ENCODE assay signal across 24 cellular contexts in the genomic region with DNA sequence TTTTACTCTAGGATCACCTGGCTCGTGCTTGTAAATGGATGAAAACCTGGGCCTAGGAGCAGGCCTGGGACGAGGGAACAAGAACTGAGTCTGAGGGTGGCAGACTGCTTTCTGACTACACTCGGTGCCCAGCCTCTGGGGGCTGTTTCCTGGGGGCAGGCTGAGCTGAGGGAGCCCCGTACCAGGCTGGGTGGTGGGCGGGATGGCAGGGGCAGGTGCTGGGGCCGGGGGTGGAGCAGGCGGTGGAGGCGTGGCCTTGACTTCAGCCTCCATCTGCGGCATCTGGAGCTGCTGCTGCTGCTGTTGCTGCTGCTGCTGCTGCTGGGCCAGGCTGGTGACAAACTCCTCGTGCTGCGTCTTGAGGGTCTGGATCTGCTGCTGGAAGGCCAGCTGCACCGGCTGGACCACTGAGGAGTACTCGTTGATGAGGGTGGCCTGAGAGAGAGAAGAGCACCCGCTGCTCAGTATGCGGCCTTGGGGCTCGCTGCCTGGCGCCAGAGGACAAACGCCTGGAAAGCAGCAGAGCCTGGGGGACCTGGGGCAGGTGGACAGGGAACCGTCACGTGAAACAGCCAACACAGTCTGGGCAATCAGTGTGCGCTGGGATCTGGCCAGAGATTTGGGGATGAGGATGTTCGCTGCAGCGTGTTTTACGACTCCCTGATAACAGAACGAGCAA. TPM values are rescaled to one million over a fixed set of nuclear protein-coding genes. Genes with fewer than 3 reads are reported as not detected.
DNase-seq lines count a peak whose midpoint lies in the region; ATAC-seq, FAIRE-seq and TF ChIP-seq lines count a peak whose summit lies in the region.
"Had no signal": no experiment of that assay in that cellular context is flagged by ENCODE, and none has a peak within 500 bp of the region (broad histone marks: within the 10 kb centered on the region; RNA-seq: fewer than 3 reads in every experiment).

No MANE protein-coding gene starts in this region.

- WGBS in HepG2 (ENCODE audit: low lambda C conversion rate), result 98% methylated on average over 13 of the region's 25 CpGs
- 96% methylated on average over 4 of the region's 25 CpGs for WGBS in right lobe of liver (ENCODE audit: insufficient coverage, low coverage, low lambda C conversion rate, missing lambda C conversion rate)
- WGBS in neuronal stem cell (ENCODE audit: extremely low coverage in 2 of 2, insufficient read length in 2 of 2, insufficient replicate concordance in 1 of 2), 2 donors, result no CpG with 5 or more reads among the region's 25 CpGs

- H3K4me1 Mint-ChIP-seq in stimulated activated effector memory CD8-positive, alpha-beta T cell treated with anti-CD3 and anti-CD28 coated beads, Interleukin-12 subunit alpha, Interleukin-12 subunit beta, amount 100 ng/mL, for 72 hours, result no peaks in the 10 kb centered on the region

- no peak overlapping the region for H3K9ac ChIP-seq in HepG2 (ENCODE audit: insufficient read depth, low read depth, low read length)
- no peak overlapping the region for H3K9ac ChIP-seq in neuronal stem cell (ENCODE audit: low read depth, low read length, poor library complexity)

- H3K14ac ChIP-seq in neuronal stem cell (ENCODE audit: low read length), result no peak overlapping the region

- no peak overlapping the region for H3K27ac ChIP-seq in HepG2 (ENCODE audit: extremely low read length, insufficient read depth, low read length)
- no peak overlapping the region for H3K27ac ChIP-seq in right lobe of liver
- H3K27ac ChIP-seq in VCaP, result peak overlapping the region; percentile 65
- no peak overlapping the region for H3K27ac ChIP-seq in neuronal stem cell (replicated peaks; ENCODE audit: low read length)

- no peaks in the 10 kb centered on the region for H3K9me3 ChIP-seq in HepG2 (ENCODE audit: low read length)
- no peaks in the 10 kb centered on the region for H3K9me3 ChIP-seq in right lobe of liver
- peaks cover 0 to 2% of the 10 kb centered on the region in 2 donors for H3K9me3 ChIP-seq in neuronal stem cell (replicated peaks in 1 of 2; ENCODE audit: control insufficient read depth in 2 of 2, insufficient read depth in 1 of 2, low read depth in 1 of 2, low read length in 2 of 2)

- peak overlapping the region; percentile 43 for H3K27ac Mint-ChIP-seq in stimulated activated effector memory CD8-positive, alpha-beta T cell treated with anti-CD3 and anti-CD28 coated beads, Interleukin-12 subunit alpha, Interleukin-12 subunit beta, amount 100 ng/mL, for 72 hours

- no peak overlapping the region for H3K18ac ChIP-seq in neuronal stem cell (ENCODE audit: low read length)

- no peaks in the 10 kb centered on the region for H3K9me3 Mint-ChIP-seq in stimulated activated effector memory CD8-positive, alpha-beta T cell treated with anti-CD3 and anti-CD28 coated beads, Interleukin-12 subunit alpha, Interleukin-12 subunit beta, amount 100 ng/mL, for 72 hours
- H3K9me3 Mint-ChIP-seq: CD4-positive, alpha-beta memory T cell had no signal

- no peak overlapping the region for H2BK120ac ChIP-seq in neuronal stem cell (ENCODE audit: low read depth, low read length)

- POLR2A ChIA-PET in HepG2 (lab: Yijun Ruan, JAX), result no interaction called here

- peaks cover 15% of the 10 kb centered on the region for H3K79me1 ChIP-seq in neuronal stem cell (ENCODE audit: low read depth, low read length)

- H3K4me2 ChIP-seq in HepG2 (ENCODE audit: low read depth, low read length) (no peak overlapping the region), neuronal stem cell (ENCODE audit: insufficient read depth, low read length, poor library complexity, severe bottlenecking) (no peak overlapping the region)

- 0 out of 2 replicates have a peak, but pooled peaks cover 3% of the 10 kb centered on the region for H4K20me1 ChIP-seq in HepG2 (ENCODE audit: insufficient read depth, low read length)

- no peak overlapping the region for H2BK12ac ChIP-seq in neuronal stem cell (ENCODE audit: low read length)

- no peak for TF ChIP-seq CTCF in HepG2 (CRISPR knock-in tag; IDR thresholded peaks at IDR 0.05)
- TF ChIP-seq CTCF in right lobe of liver (IDR thresholded peaks at IDR 0.05), result no peak
- TF ChIP-seq CTCF in VCaP (conservative IDR thresholded peaks at IDR 0.05), result no peak

- H3K36me3 ChIP-seq in HepG2 (replicated peaks in 1 of 2; ENCODE audit: control insufficient read depth in 1 of 2, insufficient read depth in 2 of 2, low read length in 2 of 2), result peaks cover 50 to 97% of the 10 kb centered on the region in 2 experiments; a peak in 4 of 5 replicates
- peaks cover 0 to 95% (median 55%) of the 10 kb centered on the region in 4 donors for H3K36me3 ChIP-seq in right lobe of liver
- peaks cover 80 to 100% of the 10 kb centered on the region in 2 donors for H3K36me3 ChIP-seq in neuronal stem cell (replicated peaks in 1 of 2; ENCODE audit: control insufficient read depth in 2 of 2, insufficient read depth in 2 of 2, low read length in 2 of 2)

- no TSS peak for BruUV-seq in HepG2 (replicated peaks; lab: Mats Ljungman, UMichigan)

- no peak for TF ChIP-seq POLR2A in HepG2 (IDR thresholded peaks at IDR 0.05; ENCODE audit: insufficient read depth in 1 of 2, low read depth in 2 of 2, low read length in 2 of 2)
- TF ChIP-seq POLR2A in right lobe of liver (IDR thresholded peaks at IDR 0.05), result no peak

- CTCF ChIA-PET in HepG2 (lab: Yijun Ruan, JAX; ENCODE audit: low intra/inter-chr PET ratio, low total read pairs), result no interaction called here

- H3K4ac ChIP-seq in neuronal stem cell (ENCODE audit: low read length), result no peak overlapping the region

- no peak overlapping the region for H2BK5ac ChIP-seq in neuronal stem cell (ENCODE audit: low read length)

- in situ Hi-C loops in HepG2 (cut with HindIII; ENCODE audit: extremely low pct_ligation_motif_present, low pct_unique_long_range_greater_than_20kb), result no loop called here

- no peak overlapping the region for H3K4me3 Mint-ChIP-seq in stimulated activated effector memory CD8-positive, alpha-beta T cell treated with anti-CD3 and anti-CD28 coated beads, Interleukin-12 subunit alpha, Interleukin-12 subunit beta, amount 100 ng/mL, for 72 hours
- H3K4me3 Mint-ChIP-seq: CD4-positive, alpha-beta memory T cell had no signal

- TF ChIP-seq EP300 in HepG2 (IDR thresholded peaks at IDR 0.05; ENCODE audit: low read depth in 2 of 2, low read length in 2 of 2), result no peak
- no peak for TF ChIP-seq EP300 in HepG2 (CRISPR knock-in tag; IDR thresholded peaks at IDR 0.05; ENCODE audit: borderline replicate concordance)

- peak overlapping the region; percentile 65 for H4K8ac ChIP-seq in neuronal stem cell (ENCODE audit: low read depth, low read length)

- ATAC-seq in HepG2, result no peak
- no peak for ATAC-seq in right lobe of liver
- ATAC-seq in stimulated activated effector memory CD8-positive, alpha-beta T cell treated with anti-CD3 and anti-CD28 coated beads, Interleukin-12 subunit alpha, Interleukin-12 subunit beta, amount 100 ng/mL, for 72 hours, result no peak
- no peak for ATAC-seq in GM19035 (IDR thresholded peaks at IDR 0.05; ENCODE audit: unreplicated experiment)

- H3K79me2 ChIP-seq in HepG2 (ENCODE audit: insufficient read depth, low read length), result no peaks in the 10 kb centered on the region

- H3K23ac ChIP-seq in neuronal stem cell (ENCODE audit: low read depth, low read length, poor library complexity), result peak overlapping the region; percentile 55

- H3K4me1 ChIP-seq in HepG2 (ENCODE audit: insufficient read depth, low read length), result no peaks in the 10 kb centered on the region
- peaks cover 0 to 18% (median 8%) of the 10 kb centered on the region in 4 donors for H3K4me1 ChIP-seq in right lobe of liver
- H3K4me1 ChIP-seq in neuronal stem cell (ENCODE audit: control insufficient read depth in 2 of 2, insufficient read depth in 1 of 2, low read depth in 1 of 2, low read length in 2 of 2), result no peaks in the 10 kb centered on the region

- no peak overlapping the region for H3K4me3 ChIP-seq in HepG2 (replicated peaks in 1 of 3; ENCODE audit: insufficient read depth in 1 of 3, low read depth in 2 of 3, low read length in 3 of 3)
- H3K4me3 ChIP-seq in right lobe of liver, result no peak overlapping the region
- peak overlapping the region in 1 of 2 donors; percentile 34 for H3K4me3 ChIP-seq in neuronal stem cell (ENCODE audit: low read length in 2 of 2)

- H4K91ac ChIP-seq in neuronal stem cell (ENCODE audit: low read depth, low read length, poor library complexity), result no peak overlapping the region

- H3K36me3 Mint-ChIP-seq in stimulated activated effector memory CD8-positive, alpha-beta T cell treated with anti-CD3 and anti-CD28 coated beads, Interleukin-12 subunit alpha, Interleukin-12 subunit beta, amount 100 ng/mL, for 72 hours, result peaks cover 93% of the 10 kb centered on the region

- no peak for DNase-seq in HepG2 (ENCODE audit: low spot score)
- DNase-seq in right lobe of liver, result no peak
- DNase-seq in neuronal stem cell (ENCODE audit: low spot score), result no peak
- no peak for DNase-seq in stimulated activated effector memory CD8-positive, alpha-beta T cell treated with anti-CD3 and anti-CD28 coated beads, Interleukin-12 subunit alpha, Interleukin-12 subunit beta, amount 100 ng/mL, for 72 hours (ENCODE audit: low spot score in 2 of 2)
- DNase-seq in SIG-M5 (lab: John Stamatoyannopoulos, UW), result no peak
- DNase-seq in NAMALWA (ENCODE audit: low spot score), result no peak
- DNase-seq: C1 segment of cervical spinal cord; Calu3; CD4-positive, alpha-beta memory T cell; COR-L47; DMS53; DMS79 treated with DMSO at 0.1 percent for 48 hours; GF-D8; GOT3; HCEC 1CT had no signal

- no peak for FAIRE-seq in HepG2 (lab: Jason Lieb, UNC)
- FAIRE-seq: GM12891, GM18507 had no signal

- H2BK15ac ChIP-seq in neuronal stem cell (ENCODE audit: low read length), result no peak overlapping the region

- TF ChIP-seq RAD21 in HepG2 (CRISPR knock-in tag; IDR thresholded peaks at IDR 0.05), result no peak

- H2AFZ ChIP-seq in HepG2 (ENCODE audit: low read length) (no peak overlapping the region), neuronal stem cell (ENCODE audit: low read length) (no peak overlapping the region)

- H3K27me3 ChIP-seq in HepG2 (ENCODE audit: control insufficient read depth in 1 of 2, insufficient read depth in 2 of 2, low read length in 2 of 2), result no peaks in the 10 kb centered on the region
- H3K27me3 ChIP-seq in right lobe of liver, result no peaks in the 10 kb centered on the region
- H3K27me3 ChIP-seq in neuronal stem cell (ENCODE audit: control insufficient read depth in 3 of 3, insufficient read depth in 3 of 3, low read depth in 1 of 3, low read length in 3 of 3), result no peaks in the 10 kb centered on the region

- no peak overlapping the region for H2AK5ac ChIP-seq in neuronal stem cell (ENCODE audit: low read depth, low read length)

- intact Hi-C loops in HepG2 (cut with micrococcal nuclease; ENCODE audit: unreplicated experiment) (no loop called here), right lobe of liver (cut with DNase I) (no loop called here)

RNA-seq across cellular contexts. Expression of gene CHERP, which starts 12.6 kb away (rescaled TPM):
- total RNA-seq in HepG2 (2016; rRNA removed; fragmentation: Illumina TruSeq; extraction: Trizol) (4.3 and 9.1 TPM in 2 replicates), right lobe of liver (10 to 100 TPM in 4 of 6 experiments, 1 to 10 TPM in 2; 6.8 to 26.2 (median 20.6) TPM)
- 3.8 and 4.0 TPM in 2 replicates for total RNA-seq in HepG2 (2016; cell fraction: cytosol; rRNA removed; fragmentation: Illumina TruSeq; extraction: Trizol; ENCODE audit: low read depth)
- total RNA-seq in HepG2 (2016; cell fraction: insoluble cytoplasmic fraction; rRNA removed; fragmentation: Illumina TruSeq; extraction: Trizol), result 6.0 and 7.4 TPM in 2 replicates
- 5.5 and 6.1 TPM in 2 replicates for total RNA-seq in HepG2 (2016; cell fraction: membrane; rRNA removed; fragmentation: Illumina TruSeq; extraction: Trizol)
- total RNA-seq in HepG2 (2016; cell fraction: nucleus; rRNA removed; fragmentation: Illumina TruSeq; extraction: Trizol), result 8.1 and 13.9 TPM in 2 replicates
- 5.4 and 5.9 TPM in 2 replicates for polyA plus RNA-seq in HepG2 (2011; rRNA removed)
- polyA plus RNA-seq in HepG2 (2011; cell fraction: cytosol; rRNA removed), result 2.9 and 3.2 TPM in 2 replicates
- polyA plus RNA-seq in HepG2 (2011; cell fraction: nucleus; rRNA removed), result 34.4 and 39.5 TPM in 2 replicates
- polyA plus RNA-seq in HepG2 (2012), result 20.4 and 25.1 TPM in 2 replicates
- polyA plus RNA-seq in HepG2 (2016; cell fraction: cytosol; fragmentation: Illumina TruSeq; extraction: Trizol; ENCODE audit: low read depth), result 2.1 and 2.2 TPM in 2 replicates
- polyA plus RNA-seq in HepG2 (2016; cell fraction: insoluble cytoplasmic fraction; fragmentation: Illumina TruSeq; extraction: Trizol; ENCODE audit: low read depth), result 19.7 and 26.9 TPM in 2 replicates
- polyA plus RNA-seq in HepG2 (2016; cell fraction: membrane; fragmentation: Illumina TruSeq; extraction: Trizol; ENCODE audit: low read depth), result 4.9 and 6.0 TPM in 2 replicates
- 54.8 and 59.8 TPM in 2 replicates for polyA plus RNA-seq in HepG2 (2016; cell fraction: nucleus; fragmentation: Illumina TruSeq; extraction: Trizol; ENCODE audit: insufficient read depth, low read depth)
- polyA minus RNA-seq in HepG2 (2011; rRNA and poly(A)+ RNA removed; ENCODE audit: low replicate concordance), result 10.1 and 16.3 TPM in 2 replicates
- 7.1 and 9.3 TPM in 2 replicates for polyA minus RNA-seq in HepG2 (2011; cell fraction: cytosol; rRNA and poly(A)+ RNA removed)
- polyA minus RNA-seq in HepG2 (2011; cell fraction: nucleus; rRNA and poly(A)+ RNA removed), result 18.4 and 19.8 TPM in 2 replicates
- polyA plus RNA-seq in neuronal stem cell (2013, experiment 1 of 2), result 40.7 TPM
- 40.6 TPM for polyA plus RNA-seq in neuronal stem cell (2013, experiment 2 of 2)

RNA-seq across cellular contexts. Expression of gene C19orf44, which starts 33.4 kb away (rescaled TPM):
- total RNA-seq in HepG2 (2016; rRNA removed; fragmentation: Illumina TruSeq; extraction: Trizol) (3.6 and 4.3 TPM in 2 replicates), right lobe of liver (1 to 10 TPM; 1.8 to 4.3 (median 2.5) TPM)
- 2.6 and 3.0 TPM in 2 replicates for total RNA-seq in HepG2 (2016; cell fraction: cytosol; rRNA removed; fragmentation: Illumina TruSeq; extraction: Trizol; ENCODE audit: low read depth)
- total RNA-seq in HepG2 (2016; cell fraction: insoluble cytoplasmic fraction; rRNA removed; fragmentation: Illumina TruSeq; extraction: Trizol), result 2.7 and 3.1 TPM in 2 replicates
- 1.9 and 2.2 TPM in 2 replicates for total RNA-seq in HepG2 (2016; cell fraction: membrane; rRNA removed; fragmentation: Illumina TruSeq; extraction: Trizol)
- total RNA-seq in HepG2 (2016; cell fraction: nucleus; rRNA removed; fragmentation: Illumina TruSeq; extraction: Trizol), result 4.6 and 4.8 TPM in 2 replicates
- polyA plus RNA-seq in HepG2 (2011; rRNA removed), result 3.2 and 4.1 TPM in 2 replicates
- 3.3 and 3.5 TPM in 2 replicates for polyA plus RNA-seq in HepG2 (2011; cell fraction: cytosol; rRNA removed)
- 10.6 and 11.2 TPM in 2 replicates for polyA plus RNA-seq in HepG2 (2011; cell fraction: nucleus; rRNA removed)
- polyA plus RNA-seq in HepG2 (2012), result 3.4 and 5.4 TPM in 2 replicates
- 0.60 and 0.90 TPM in 2 replicates for polyA plus RNA-seq in HepG2 (2016; cell fraction: cytosol; fragmentation: Illumina TruSeq; extraction: Trizol; ENCODE audit: low read depth)
- polyA plus RNA-seq in HepG2 (2016; cell fraction: insoluble cytoplasmic fraction; fragmentation: Illumina TruSeq; extraction: Trizol; ENCODE audit: low read depth), result 3.6 and 4.3 TPM in 2 replicates
- 1.5 TPM in 2 replicates for polyA plus RNA-seq in HepG2 (2016; cell fraction: membrane; fragmentation: Illumina TruSeq; extraction: Trizol; ENCODE audit: low read depth)
- polyA plus RNA-seq in HepG2 (2016; cell fraction: nucleus; fragmentation: Illumina TruSeq; extraction: Trizol; ENCODE audit: insufficient read depth, low read depth), result 10.2 and 12.1 TPM in 2 replicates
- polyA minus RNA-seq in HepG2 (2011; rRNA and poly(A)+ RNA removed; ENCODE audit: low replicate concordance), result 2.9 and 3.4 TPM in 2 replicates
- 2.4 and 4.4 TPM in 2 replicates for polyA minus RNA-seq in HepG2 (2011; cell fraction: cytosol; rRNA and poly(A)+ RNA removed)
- polyA minus RNA-seq in HepG2 (2011; cell fraction: nucleus; rRNA and poly(A)+ RNA removed), result 6.7 and 8.1 TPM in 2 replicates
- polyA plus RNA-seq in neuronal stem cell (2013, experiment 1 of 2), result 4.7 TPM
- polyA plus RNA-seq in neuronal stem cell (2013, experiment 2 of 2), result 4.7 TPM

RNA-seq across cellular contexts. Expression of gene CALR3, which starts 33.6 kb away (rescaled TPM):
- total RNA-seq in HepG2 (2016; rRNA removed; fragmentation: Illumina TruSeq; extraction: Trizol) (not detected in 2 replicates), right lobe of liver (not detected)
- total RNA-seq in HepG2 (2016; cell fraction: cytosol; rRNA removed; fragmentation: Illumina TruSeq; extraction: Trizol; ENCODE audit: low read depth), result not detected in 2 replicates
- not detected in 2 replicates for total RNA-seq in HepG2 (2016; cell fraction: insoluble cytoplasmic fraction; rRNA removed; fragmentation: Illumina TruSeq; extraction: Trizol)
- total RNA-seq in HepG2 (2016; cell fraction: membrane; rRNA removed; fragmentation: Illumina TruSeq; extraction: Trizol), result not detected in 2 replicates
- not detected in 2 replicates for total RNA-seq in HepG2 (2016; cell fraction: nucleus; rRNA removed; fragmentation: Illumina TruSeq; extraction: Trizol)
- not detected in 2 replicates for polyA plus RNA-seq in HepG2 (2011; rRNA removed)
- not detected in 2 replicates for polyA plus RNA-seq in HepG2 (2011; cell fraction: cytosol; rRNA removed)
- polyA plus RNA-seq in HepG2 (2011; cell fraction: nucleus; rRNA removed), result not detected in 2 replicates
- polyA plus RNA-seq in HepG2 (2012), result 0.16 TPM in 1 of 2 replicates, not detected in the other
- polyA plus RNA-seq in HepG2 (2016; cell fraction: cytosol; fragmentation: Illumina TruSeq; extraction: Trizol; ENCODE audit: low read depth), result not detected in 2 replicates
- polyA plus RNA-seq in HepG2 (2016; cell fraction: insoluble cytoplasmic fraction; fragmentation: Illumina TruSeq; extraction: Trizol; ENCODE audit: low read depth), result not detected in 2 replicates
- polyA plus RNA-seq in HepG2 (2016; cell fraction: membrane; fragmentation: Illumina TruSeq; extraction: Trizol; ENCODE audit: low read depth), result not detected in 2 replicates
- polyA plus RNA-seq in HepG2 (2016; cell fraction: nucleus; fragmentation: Illumina TruSeq; extraction: Trizol; ENCODE audit: insufficient read depth, low read depth), result not detected in 2 replicates
- polyA minus RNA-seq in HepG2 (2011; rRNA and poly(A)+ RNA removed; ENCODE audit: low replicate concordance), result not detected in 2 replicates
- polyA minus RNA-seq in HepG2 (2011; cell fraction: cytosol; rRNA and poly(A)+ RNA removed), result not detected in 2 replicates
- polyA minus RNA-seq in HepG2 (2011; cell fraction: nucleus; rRNA and poly(A)+ RNA removed), result not detected in 2 replicates
- polyA plus RNA-seq in neuronal stem cell (2013, experiment 1 of 2), result 0.07 TPM
- 0.07 TPM for polyA plus RNA-seq in neuronal stem cell (2013, experiment 2 of 2)
- total RNA-seq: A172; A673; Calu3; CD4-positive, alpha-beta memory T cell; Daoy; G401 had no signal
- polyA plus RNA-seq: BJ; CD4-positive, alpha-beta memory T cell had no signal

RNA-seq across cellular contexts. Expression of gene SLC35E1, which starts 42.6 kb away (rescaled TPM):
- total RNA-seq in HepG2 (2016; rRNA removed; fragmentation: Illumina TruSeq; extraction: Trizol) (17.2 and 21.2 TPM in 2 replicates), right lobe of liver (10 to 100 TPM; 17.2 to 27.4 (median 20.1) TPM)
- total RNA-seq in HepG2 (2016; cell fraction: cytosol; rRNA removed; fragmentation: Illumina TruSeq; extraction: Trizol; ENCODE audit: low read depth), result 6.0 and 7.6 TPM in 2 replicates
- 15.6 and 20.2 TPM in 2 replicates for total RNA-seq in HepG2 (2016; cell fraction: insoluble cytoplasmic fraction; rRNA removed; fragmentation: Illumina TruSeq; extraction: Trizol)
- total RNA-seq in HepG2 (2016; cell fraction: membrane; rRNA removed; fragmentation: Illumina TruSeq; extraction: Trizol), result 18.9 and 19.7 TPM in 2 replicates
- total RNA-seq in HepG2 (2016; cell fraction: nucleus; rRNA removed; fragmentation: Illumina TruSeq; extraction: Trizol), result 18.5 and 21.4 TPM in 2 replicates
- 46.5 and 48.0 TPM in 2 replicates for polyA plus RNA-seq in HepG2 (2011; rRNA removed)
- 31.6 and 37.8 TPM in 2 replicates for polyA plus RNA-seq in HepG2 (2011; cell fraction: cytosol; rRNA removed)
- 26.3 and 38.8 TPM in 2 replicates for polyA plus RNA-seq in HepG2 (2011; cell fraction: nucleus; rRNA removed)
- polyA plus RNA-seq in HepG2 (2012), result 25.6 and 26.5 TPM in 2 replicates
- polyA plus RNA-seq in HepG2 (2016; cell fraction: cytosol; fragmentation: Illumina TruSeq; extraction: Trizol; ENCODE audit: low read depth), result 5.7 and 6.3 TPM in 2 replicates
- polyA plus RNA-seq in HepG2 (2016; cell fraction: insoluble cytoplasmic fraction; fragmentation: Illumina TruSeq; extraction: Trizol; ENCODE audit: low read depth), result 16.1 and 22.5 TPM in 2 replicates
- polyA plus RNA-seq in HepG2 (2016; cell fraction: membrane; fragmentation: Illumina TruSeq; extraction: Trizol; ENCODE audit: low read depth), result 20.6 and 22.2 TPM in 2 replicates
- 45.9 and 46.6 TPM in 2 replicates for polyA plus RNA-seq in HepG2 (2016; cell fraction: nucleus; fragmentation: Illumina TruSeq; extraction: Trizol; ENCODE audit: insufficient read depth, low read depth)
- polyA minus RNA-seq in HepG2 (2011; rRNA and poly(A)+ RNA removed; ENCODE audit: low replicate concordance), result 181 and 185 TPM in 2 replicates
- polyA minus RNA-seq in HepG2 (2011; cell fraction: cytosol; rRNA and poly(A)+ RNA removed), result 33.0 and 39.5 TPM in 2 replicates
- 24.8 and 31.7 TPM in 2 replicates for polyA minus RNA-seq in HepG2 (2011; cell fraction: nucleus; rRNA and poly(A)+ RNA removed)
- polyA plus RNA-seq in neuronal stem cell (2013, experiment 1 of 2), result 23.9 TPM
- 24.3 TPM for polyA plus RNA-seq in neuronal stem cell (2013, experiment 2 of 2)

RNA-seq across cellular contexts. Expression of gene EPS15L1, which starts 57.8 kb away (rescaled TPM):
- total RNA-seq in HepG2 (2016; rRNA removed; fragmentation: Illumina TruSeq; extraction: Trizol), result 7.0 and 8.6 TPM in 2 replicates
- 3.7 and 4.1 TPM in 2 replicates for total RNA-seq in HepG2 (2016; cell fraction: cytosol; rRNA removed; fragmentation: Illumina TruSeq; extraction: Trizol; ENCODE audit: low read depth)
- total RNA-seq in HepG2 (2016; cell fraction: insoluble cytoplasmic fraction; rRNA removed; fragmentation: Illumina TruSeq; extraction: Trizol), result 8.4 and 8.7 TPM in 2 replicates
- total RNA-seq in HepG2 (2016; cell fraction: membrane; rRNA removed; fragmentation: Illumina TruSeq; extraction: Trizol), result 5.5 and 7.2 TPM in 2 replicates
- 16.1 and 18.4 TPM in 2 replicates for total RNA-seq in HepG2 (2016; cell fraction: nucleus; rRNA removed; fragmentation: Illumina TruSeq; extraction: Trizol)
- 14.0 and 16.5 TPM in 2 replicates for polyA plus RNA-seq in HepG2 (2011; rRNA removed)
- 8.2 and 8.5 TPM in 2 replicates for polyA plus RNA-seq in HepG2 (2011; cell fraction: cytosol; rRNA removed)
- 28.2 and 31.7 TPM in 2 replicates for polyA plus RNA-seq in HepG2 (2011; cell fraction: nucleus; rRNA removed)
- 23.7 and 24.6 TPM in 2 replicates for polyA plus RNA-seq in HepG2 (2012)
- 2.8 TPM in 2 replicates for polyA plus RNA-seq in HepG2 (2016; cell fraction: cytosol; fragmentation: Illumina TruSeq; extraction: Trizol; ENCODE audit: low read depth)
- 18.3 and 21.1 TPM in 2 replicates for polyA plus RNA-seq in HepG2 (2016; cell fraction: insoluble cytoplasmic fraction; fragmentation: Illumina TruSeq; extraction: Trizol; ENCODE audit: low read depth)
- 3.9 and 5.1 TPM in 2 replicates for polyA plus RNA-seq in HepG2 (2016; cell fraction: membrane; fragmentation: Illumina TruSeq; extraction: Trizol; ENCODE audit: low read depth)
- polyA plus RNA-seq in HepG2 (2016; cell fraction: nucleus; fragmentation: Illumina TruSeq; extraction: Trizol; ENCODE audit: insufficient read depth, low read depth), result 25.3 and 31.3 TPM in 2 replicates
- 22.5 and 23.7 TPM in 2 replicates for polyA minus RNA-seq in HepG2 (2011; rRNA and poly(A)+ RNA removed; ENCODE audit: low replicate concordance)
- polyA minus RNA-seq in HepG2 (2011; cell fraction: cytosol; rRNA and poly(A)+ RNA removed), result 13.0 and 19.8 TPM in 2 replicates
- 31.8 and 42.8 TPM in 2 replicates for polyA minus RNA-seq in HepG2 (2011; cell fraction: nucleus; rRNA and poly(A)+ RNA removed)
- total RNA-seq in right lobe of liver, result 10 to 100 TPM in 4 of 6 experiments, 1 to 10 TPM in 2; 6.3 to 22.5 (median 13.8) TPM
- 26.7 TPM for polyA plus RNA-seq in neuronal stem cell (2013, experiment 1 of 2)
- 25.4 TPM for polyA plus RNA-seq in neuronal stem cell (2013, experiment 2 of 2)
